In the genomic region with DNA sequence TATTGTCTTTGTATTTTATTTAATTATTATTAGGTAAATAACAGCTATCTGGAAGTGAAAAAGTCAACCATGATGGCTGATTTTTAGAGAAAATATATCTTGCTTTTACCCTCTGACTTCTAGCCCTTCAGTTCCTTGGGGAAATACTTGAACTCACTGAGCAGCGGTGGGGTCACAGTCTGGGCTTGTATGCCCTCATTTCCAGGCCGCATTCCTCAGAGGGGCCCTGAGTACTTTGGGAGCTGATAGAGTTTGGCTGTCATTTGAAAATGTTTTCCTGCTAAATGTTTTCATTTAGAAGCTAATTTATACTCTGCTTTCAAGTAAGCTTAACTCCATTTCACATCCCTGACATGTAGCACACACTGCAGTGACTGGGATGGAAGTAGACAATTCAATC, we compare ENCODE assay signal across 22 cellular contexts.
"Had no signal": no experiment of that assay in that cellular context is flagged by ENCODE, and none has a peak within 500 bp of the region (broad histone marks: within the 10 kb centered on the region; RNA-seq: fewer than 3 reads in every experiment).

No MANE protein-coding gene starts in this region.

- H2AFZ ChIP-seq: neural progenitor cell had no signal

- H3K4me3 Mint-ChIP-seq: effector memory CD8-positive, alpha-beta T cell; natural killer cell; neural progenitor cell; stimulated activated naive B cell treated with anti-CD40 and anti-IgM and Interleukin-4, amounts not matched to agents 10 μg/mL and 1 μg/mL and 100 μg/mL, for 72 hours; stimulated activated naive CD8-positive, alpha-beta T cell treated with anti-CD3 and anti-CD28 coated beads, Interleukin-15, Interleukin-2, amounts not matched to agents 100 ng/mL and 50 ng/mL, for 24 hours had no signal

- H3K4me1 Mint-ChIP-seq: natural killer cell had no signal

- H3K9ac ChIP-seq: neural progenitor cell had no signal

- H3K4me2 ChIP-seq: neural progenitor cell had no signal

- H3K36me3 ChIP-seq: esophagus squamous epithelium, left ventricle myocardium inferior, lower lobe of right lung, neural progenitor cell, ovary, suprapubic skin, transverse colon, vagina had no signal

- H3K36me3 Mint-ChIP-seq: natural killer cell had no signal

- FAIRE-seq: endometrium, keratinocyte had no signal

- ATAC-seq: effector memory CD8-positive, alpha-beta T cell; lower lobe of right lung; natural killer cell; stimulated activated naive B cell treated with anti-CD40 and anti-IgM and Interleukin-4, amounts not matched to agents 10 μg/mL and 1 μg/mL and 100 μg/mL, for 72 hours had no signal

- H3K9me3 ChIP-seq: esophagus squamous epithelium, left ventricle myocardium inferior, lower lobe of right lung, ovary, suprapubic skin, transverse colon, vagina had no signal

- H3K27ac ChIP-seq: coronary artery, esophagus squamous epithelium, left ventricle myocardium inferior, lower lobe of right lung, neural progenitor cell, ovary, skin epidermis, suprapubic skin, transverse colon, vagina had no signal

- H3K27ac Mint-ChIP-seq: effector memory CD8-positive, alpha-beta T cell; natural killer cell; neural progenitor cell; stimulated activated naive B cell treated with anti-CD40 and anti-IgM and Interleukin-4, amounts not matched to agents 10 μg/mL and 1 μg/mL and 100 μg/mL, for 72 hours; stimulated activated naive CD8-positive, alpha-beta T cell treated with anti-CD3 and anti-CD28 coated beads, Interleukin-15, Interleukin-2, amounts not matched to agents 100 ng/mL and 50 ng/mL, for 24 hours had no signal

- DNase-seq: effector memory CD8-positive, alpha-beta T cell; erythroblast; esophagus squamous epithelium; foreskin melanocyte; glutamatergic neuron; left ventricle myocardium inferior; lower lobe of right lung; natural killer cell; occipital lobe; ovary; stimulated activated CD4-positive, alpha-beta T cell treated with anti-CD3 and anti-CD28 coated beads, Interleukin-15, amount 100 ng/mL, for 24 hours; stimulated activated CD4-positive, alpha-beta T cell treated with anti-CD3 and anti-CD28 coated beads, Interleukin-2, amount 100 ng/mL, for 48 hours; stimulated activated naive B cell treated with anti-CD40 and anti-IgM and Interleukin-4, amounts not matched to agents 10 μg/mL and 1 μg/mL and 100 μg/mL, for 72 hours; transverse colon had no signal

- H3K4me1 ChIP-seq: esophagus squamous epithelium, left ventricle myocardium inferior, lower lobe of right lung, neural progenitor cell, suprapubic skin, transverse colon, vagina had no signal

- H3K27me3 Mint-ChIP-seq: effector memory CD8-positive, alpha-beta T cell; stimulated activated naive CD8-positive, alpha-beta T cell treated with anti-CD3 and anti-CD28 coated beads, Interleukin-15, Interleukin-2, amounts not matched to agents 100 ng/mL and 50 ng/mL, for 24 hours had no signal

- H3K4me3 ChIP-seq: coronary artery, esophagus squamous epithelium, left ventricle myocardium inferior, lower lobe of right lung, neural progenitor cell, ovary, skin epidermis, suprapubic skin, transverse colon, vagina had no signal

- H3K27me3 ChIP-seq: esophagus squamous epithelium, neural progenitor cell, ovary, suprapubic skin, transverse colon, vagina had no signal
